In the genomic region with DNA sequence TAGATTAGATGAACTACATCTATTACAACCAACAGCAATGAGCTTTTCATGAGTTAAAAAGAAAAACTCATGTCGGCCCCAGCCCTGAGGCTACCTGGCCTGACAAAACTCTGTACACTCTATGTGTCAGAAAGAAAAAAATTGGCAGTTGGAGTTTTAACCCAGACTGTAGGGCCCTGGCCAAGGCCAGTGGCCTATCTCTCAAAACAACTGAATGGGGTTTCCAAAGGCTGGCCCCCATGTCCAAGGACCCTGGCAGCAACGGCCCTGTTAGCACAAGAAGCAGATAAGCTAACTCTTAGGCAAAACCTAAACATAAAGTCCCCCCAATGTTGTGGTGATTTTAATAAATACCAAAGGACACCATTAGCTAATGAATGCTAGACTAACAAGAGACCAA, we compare ENCODE assay signal across 1 cellular context.
TF ChIP-seq lines count a peak whose summit lies in the region.

No MANE protein-coding gene starts in this region.

TF ChIP-seq in HepG2, 621 proteins besides CTCF, POLR2A, EP300 and RAD21 (continued from another document):
- TF ChIP-seq, protein P1, sequence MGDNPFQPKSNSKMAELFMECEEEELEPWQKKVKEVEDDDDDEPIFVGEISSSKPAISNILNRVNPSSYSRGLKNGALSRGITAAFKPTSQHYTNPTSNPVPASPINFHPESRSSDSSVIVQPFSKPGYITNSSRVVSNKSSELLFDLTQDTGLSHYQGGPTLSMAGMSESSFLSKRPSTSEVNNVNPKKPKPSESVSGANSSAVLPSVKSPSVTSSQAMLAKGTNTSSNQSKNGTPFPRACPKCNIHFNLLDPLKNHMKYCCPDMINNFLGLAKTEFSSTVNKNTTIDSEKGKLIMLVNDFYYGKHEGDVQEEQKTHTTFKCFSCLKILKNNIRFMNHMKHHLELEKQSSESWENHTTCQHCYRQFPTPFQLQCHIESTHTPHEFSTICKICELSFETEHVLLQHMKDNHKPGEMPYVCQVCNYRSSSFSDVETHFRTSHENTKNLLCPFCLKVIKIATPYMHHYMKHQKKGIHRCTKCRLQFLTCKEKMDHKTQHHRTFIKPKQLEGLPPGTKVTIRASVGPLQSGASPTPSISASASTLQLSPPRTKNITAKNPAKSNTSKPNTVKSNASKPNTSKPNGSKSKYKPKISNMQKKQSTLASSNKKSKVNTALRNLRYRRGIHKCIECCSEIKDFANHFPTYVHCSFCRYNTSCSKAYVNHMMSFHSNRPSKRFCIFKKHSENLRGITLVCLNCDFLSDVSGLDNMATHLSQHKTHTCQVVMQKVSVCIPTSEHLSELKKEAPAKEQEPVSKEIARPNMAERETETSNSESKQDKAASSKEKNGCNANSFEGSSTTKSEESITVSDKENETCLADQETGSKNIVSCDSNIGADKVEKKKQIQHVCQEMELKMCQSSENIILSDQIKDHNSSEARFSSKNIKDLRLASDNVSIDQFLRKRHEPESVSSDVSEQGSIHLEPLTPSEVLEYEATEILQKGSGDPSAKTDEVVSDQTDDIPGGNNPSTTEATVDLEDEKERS (CRISPR knock-in tag; IDR thresholded peaks at IDR 0.05): 0 out of 2 replicates have a peak, but pooled peaks have one; percentile 24
- TF ChIP-seq, protein P2, sequence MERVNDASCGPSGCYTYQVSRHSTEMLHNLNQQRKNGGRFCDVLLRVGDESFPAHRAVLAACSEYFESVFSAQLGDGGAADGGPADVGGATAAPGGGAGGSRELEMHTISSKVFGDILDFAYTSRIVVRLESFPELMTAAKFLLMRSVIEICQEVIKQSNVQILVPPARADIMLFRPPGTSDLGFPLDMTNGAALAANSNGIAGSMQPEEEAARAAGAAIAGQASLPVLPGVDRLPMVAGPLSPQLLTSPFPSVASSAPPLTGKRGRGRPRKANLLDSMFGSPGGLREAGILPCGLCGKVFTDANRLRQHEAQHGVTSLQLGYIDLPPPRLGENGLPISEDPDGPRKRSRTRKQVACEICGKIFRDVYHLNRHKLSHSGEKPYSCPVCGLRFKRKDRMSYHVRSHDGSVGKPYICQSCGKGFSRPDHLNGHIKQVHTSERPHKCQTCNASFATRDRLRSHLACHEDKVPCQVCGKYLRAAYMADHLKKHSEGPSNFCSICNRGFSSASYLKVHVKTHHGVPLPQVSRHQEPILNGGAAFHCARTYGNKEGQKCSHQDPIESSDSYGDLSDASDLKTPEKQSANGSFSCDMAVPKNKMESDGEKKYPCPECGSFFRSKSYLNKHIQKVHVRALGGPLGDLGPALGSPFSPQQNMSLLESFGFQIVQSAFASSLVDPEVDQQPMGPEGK (CRISPR knock-in tag; IDR thresholded peaks at IDR 0.05): 0 out of 2 replicates have a peak, but pooled peaks have one; percentile 22
- TF ChIP-seq PHF21A (CRISPR knock-in tag; IDR thresholded peaks at IDR 0.05) (peak; percentile 14; the same call in 1 of the 2 replicates), ZFY (CRISPR knock-in tag; IDR thresholded peaks at IDR 0.05) (peak; percentile 19; the same call in 1 of the 2 replicates)
